7 cellular contexts compared by ENCODE assay signal in genomic region chr14:41566864-41567263, GRCh38. TPM values are rescaled to one million over a fixed set of nuclear protein-coding genes. Genes with fewer than 3 reads are reported as not detected.
"Had no signal": no experiment of that assay in that cellular context is flagged by ENCODE, and none has a peak within 500 bp of the region (broad histone marks: within the 10 kb centered on the region; RNA-seq: fewer than 3 reads in every experiment).

No MANE protein-coding gene starts in this region.

RNA-seq across cellular contexts. Expression of gene LRFN5, which starts 39.8 kb away (rescaled TPM):
- total RNA-seq: OCI-LY7, PC-3, PC-9, SJSA1, SK-MEL-5, T-cell had no signal
- polyA plus RNA-seq: SK-N-SH had no signal
